ENCODE assay signal across 10 cellular contexts in genomic region chr2:20579866-20580265, GRCh38.
DNase-seq lines count a peak whose midpoint lies in the region; ATAC-seq and TF ChIP-seq lines count a peak whose summit lies in the region.
"Had no signal": no experiment of that assay in that cellular context is flagged by ENCODE, and none has a peak within 500 bp of the region (broad histone marks: within the 10 kb centered on the region; RNA-seq: fewer than 3 reads in every experiment).

No MANE protein-coding gene starts in this region.

- H4K20me1 ChIP-seq in hepatocyte (ENCODE audit: insufficient read depth, poor library complexity, severe bottlenecking), result no peaks in the 10 kb centered on the region

- no peak overlapping the region for H3K4me3 ChIP-seq in hepatocyte
- H3K4me3 ChIP-seq in skin epidermis, result no peak overlapping the region
- no peak overlapping the region for H3K4me3 ChIP-seq in BE2C (ENCODE audit: low read depth, low read length)

- POLR2A ChIA-PET in WTC11 (lab: Charles Lee), result interaction anchor here (2.9 kb wide), 1 partner anchor 133 kb away, joined by 11 read pairs; the partner anchor contains the start of gene RHOB

- H3K36me3 Mint-ChIP-seq in WTC11, result no peaks in the 10 kb centered on the region

- H3K4me3 Mint-ChIP-seq in WTC11, result no peak overlapping the region
- H3K4me3 Mint-ChIP-seq: activated T-cell treated with anti-CD3 and anti-CD28 coated beads, Interleukin-2, amount 50 U/mL, for 4 hours had no signal

- 87% methylated on average over 1 of the region's 1 CpG for WGBS in hepatocyte (ENCODE audit: low lambda C conversion rate, missing lambda C conversion rate)

- TF ChIP-seq CTCF in WTC11 (IDR thresholded peaks at IDR 0.05), result no peak
- TF ChIP-seq CTCF in hepatocyte (IDR thresholded peaks at IDR 0.05; ENCODE audit: poor library complexity), result no peak
- no peak for TF ChIP-seq CTCF in BE2C (IDR thresholded peaks at IDR 0.05; ENCODE audit: low read depth, low read length)

- H3K27me3 Mint-ChIP-seq in WTC11 (ENCODE audit: low read depth), result peaks cover 3% of the 10 kb centered on the region

- no peak overlapping the region for H2AFZ ChIP-seq in hepatocyte

- H3K27me3 ChIP-seq in hepatocyte (no peaks in the 10 kb centered on the region), BE2C (no peaks in the 10 kb centered on the region)

- H3K9me3 ChIP-seq in hepatocyte (ENCODE audit: low read depth) (no peaks in the 10 kb centered on the region), BE2C (no peaks in the 10 kb centered on the region)

- ATAC-seq in WTC11, result no peak
- no peak for ATAC-seq in GM18519 (IDR thresholded peaks at IDR 0.05; ENCODE audit: low FRiP score, unreplicated experiment)
- ATAC-seq: activated T-cell treated with anti-CD3 and anti-CD28 coated beads, Interleukin-2, amount 50 U/mL, for 4 hours had no signal

- H3K4me1 ChIP-seq in hepatocyte (ENCODE audit: insufficient read depth) (peaks cover 31% of the 10 kb centered on the region), BE2C (peaks cover 45% of the 10 kb centered on the region)

- CTCF ChIA-PET in WTC11 (lab: Charles Lee), result no interaction called here

- in situ Hi-C loops in ACHN (cut with HindIII; ENCODE audit: low pct_ligation_motif_present, low pct_unique_long_range_greater_than_20kb, low sequenced_read_pairs), result no loop called here

- H3K27ac Mint-ChIP-seq in WTC11, result peak overlapping the region; percentile 68; the same call in 1 of the 2 replicates

- DNase-seq in HT-29 (ENCODE audit: low spot score) (peak; percentile 50), WTC11 (ENCODE audit: low spot score) (no peak), hepatocyte (ENCODE audit: low spot score) (no peak), AG08396 (ENCODE audit: low spot score) (no peak), ACHN (no peak), BE2C (no peak)
- DNase-seq: activated T-cell treated with anti-CD3 and anti-CD28 coated beads, Interleukin-2, amount 50 U/mL, for 4 hours had no signal

- H3K4me2 ChIP-seq in hepatocyte, result no peak overlapping the region
- H3K4me2 ChIP-seq: KMS-11 had no signal

- peaks cover 15% of the 10 kb centered on the region for H3K4me1 Mint-ChIP-seq in WTC11

- H3K27ac ChIP-seq in hepatocyte (peak overlapping the region; percentile 96), skin epidermis (peak overlapping the region in 16 of 21 experiments; percentile 7 to 78 (median 59))
- H3K27ac ChIP-seq: KMS-11 had no signal

- no peaks in the 10 kb centered on the region for H3K36me3 ChIP-seq in hepatocyte (replicated peaks; ENCODE audit: insufficient read depth, low read depth)
- H3K36me3 ChIP-seq in BE2C, result no peaks in the 10 kb centered on the region

- H3K9me2 ChIP-seq in hepatocyte (replicated peaks; ENCODE audit: insufficient read depth), result no peaks in the 10 kb centered on the region

- no peaks in the 10 kb centered on the region for H3K79me2 ChIP-seq in hepatocyte

- H3K9me3 Mint-ChIP-seq in WTC11, result peaks cover 6% of the 10 kb centered on the region; the same call in 1 of the 2 replicates
- H3K9me3 Mint-ChIP-seq: activated T-cell treated with anti-CD3 and anti-CD28 coated beads, Interleukin-2, amount 50 U/mL, for 4 hours had no signal

TF ChIP-seq in WTC11, 78 proteins besides CTCF, POLR2A, EP300 and RAD21:
- TF ChIP-seq IRF2 (CRISPR knock-in tag; IDR thresholded peaks at IDR 0.05; ENCODE audit: borderline replicate concordance, low read depth) (no peak), NR2C2 (CRISPR knock-in tag; IDR thresholded peaks at IDR 0.05) (no peak), RORB (CRISPR knock-in tag; IDR thresholded peaks at IDR 0.05) (no peak), ARID4B (CRISPR knock-in tag; IDR thresholded peaks at IDR 0.05; ENCODE audit: borderline replicate concordance) (no peak), ZNF263 (CRISPR knock-in tag; IDR thresholded peaks at IDR 0.05; ENCODE audit: low read depth) (no peak), MXD4 (CRISPR knock-in tag; IDR thresholded peaks at IDR 0.05; ENCODE audit: borderline replicate concordance) (no peak), JUN (CRISPR knock-in tag; IDR thresholded peaks at IDR 0.05) (no peak)
